ENCODE assay signal across 24 cellular contexts in the genomic region with DNA sequence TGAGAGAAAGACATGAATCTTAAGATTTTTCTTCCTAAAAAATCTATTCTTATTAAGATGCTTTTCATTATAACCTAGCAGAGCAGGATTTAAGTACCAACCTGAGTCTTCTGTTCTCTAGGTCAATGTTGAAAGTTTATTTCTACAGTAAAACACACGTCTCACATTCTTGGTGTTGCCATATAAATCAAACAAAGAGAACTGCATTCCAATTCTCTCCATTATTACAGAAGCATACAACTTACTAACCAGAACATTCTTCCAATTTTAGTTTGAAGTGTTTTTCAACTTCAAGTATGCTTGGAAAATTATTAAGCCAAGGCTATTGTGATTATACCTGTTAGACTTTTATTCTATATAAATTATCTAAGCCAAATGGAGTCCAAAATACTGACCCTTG.
"Had no signal": no experiment of that assay in that cellular context is flagged by ENCODE, and none has a peak within 500 bp of the region (broad histone marks: within the 10 kb centered on the region; RNA-seq: fewer than 3 reads in every experiment).

No MANE protein-coding gene starts in this region.

- H3K4me1 ChIP-seq: suprapubic skin, tibial artery, uterus had no signal

- H3K4me3 ChIP-seq: lung, mucosa of descending colon, ovary, skin epidermis, suprapubic skin, thoracic aorta, tibial artery, uterus had no signal

- H3K27ac ChIP-seq: ovary, skin epidermis, suprapubic skin, thoracic aorta, tibial artery, uterus had no signal

- H3K36me3 ChIP-seq: ovary, suprapubic skin, thoracic aorta, tibial artery, uterus had no signal

- H3K9me3 ChIP-seq: mucosa of descending colon, ovary, suprapubic skin, thoracic aorta, tibial artery, uterus had no signal

- ATAC-seq: left cardiac atrium; left lobe of liver; mucosa of descending colon; naive thymus-derived CD4-positive, alpha-beta T cell; natural killer cell treated with Interleukin-12 subunit alpha and Interleukin-12 subunit beta and Interleukin-15 and Interleukin-18, amount 100 ng/mL, for 72 hours; right cardiac atrium; sciatic nerve; stimulated activated effector memory CD8-positive, alpha-beta T cell treated with anti-CD3 and anti-CD28 coated beads, Interleukin-12 subunit alpha, Interleukin-12 subunit beta, amount 100 ng/mL, for 72 hours had no signal

- H3K27me3 ChIP-seq: ovary, suprapubic skin, tibial artery, uterus had no signal

- DNase-seq: hippocampal formation; kidney glomerular epithelial cell; left cardiac atrium; midbrain; mucosa of descending colon; naive thymus-derived CD4-positive, alpha-beta T cell; ovary; retina; right cardiac atrium; stimulated activated CD4-positive, alpha-beta T cell treated with anti-CD3 and anti-CD28 coated beads, Interleukin-12 subunit alpha, Interleukin-12 subunit beta, amount 100 ng/mL, for 4 hours; stimulated activated CD4-positive, alpha-beta T cell treated with anti-CD3 and anti-CD28 coated beads, Interleukin-15, amount 100 ng/mL, for 24 hours; stimulated activated CD4-positive, alpha-beta T cell treated with anti-CD3 and anti-CD28 coated beads, Interleukin-4, amount 100 ng/mL, for 24 hours; stimulated activated naive CD4-positive, alpha-beta T cell; tibial artery; trophoblast cell; uterus had no signal
